Comparison of ENCODE assay signal across 1 cellular context in the genomic region with DNA sequence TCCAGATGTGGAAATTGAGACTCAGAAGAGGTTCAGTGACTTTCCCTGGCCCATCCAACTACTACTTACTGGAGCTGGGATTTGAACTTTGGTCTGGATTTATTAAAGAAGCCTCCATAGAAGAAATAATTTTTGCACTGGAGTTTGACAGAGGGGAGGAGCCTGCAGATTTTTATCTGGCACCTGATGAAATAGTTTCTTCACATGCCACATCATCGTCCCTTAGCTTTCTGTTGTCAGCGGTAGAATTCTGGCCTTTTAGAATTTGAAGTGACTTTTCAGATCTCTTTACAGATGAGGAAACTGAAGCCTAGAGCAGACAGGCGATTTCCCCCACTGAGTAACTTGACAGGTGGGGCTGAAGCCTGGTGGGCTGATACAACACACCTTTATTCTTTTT.
TF ChIP-seq lines count a peak whose summit lies in the region.

No MANE protein-coding gene starts in this region.

TF ChIP-seq in K562, 482 proteins besides CTCF, POLR2A, EP300 and RAD21 (continued from another document):
- TF ChIP-seq, protein P1, sequence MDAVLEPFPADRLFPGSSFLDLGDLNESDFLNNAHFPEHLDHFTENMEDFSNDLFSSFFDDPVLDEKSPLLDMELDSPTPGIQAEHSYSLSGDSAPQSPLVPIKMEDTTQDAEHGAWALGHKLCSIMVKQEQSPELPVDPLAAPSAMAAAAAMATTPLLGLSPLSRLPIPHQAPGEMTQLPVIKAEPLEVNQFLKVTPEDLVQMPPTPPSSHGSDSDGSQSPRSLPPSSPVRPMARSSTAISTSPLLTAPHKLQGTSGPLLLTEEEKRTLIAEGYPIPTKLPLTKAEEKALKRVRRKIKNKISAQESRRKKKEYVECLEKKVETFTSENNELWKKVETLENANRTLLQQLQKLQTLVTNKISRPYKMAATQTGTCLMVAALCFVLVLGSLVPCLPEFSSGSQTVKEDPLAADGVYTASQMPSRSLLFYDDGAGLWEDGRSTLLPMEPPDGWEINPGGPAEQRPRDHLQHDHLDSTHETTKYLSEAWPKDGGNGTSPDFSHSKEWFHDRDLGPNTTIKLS (IDR thresholded peaks at IDR 0.05; ENCODE audit: borderline replicate concordance, low read depth): peak; percentile 72; the same call in 1 of the 2 replicates
- TF ChIP-seq, protein P2, sequence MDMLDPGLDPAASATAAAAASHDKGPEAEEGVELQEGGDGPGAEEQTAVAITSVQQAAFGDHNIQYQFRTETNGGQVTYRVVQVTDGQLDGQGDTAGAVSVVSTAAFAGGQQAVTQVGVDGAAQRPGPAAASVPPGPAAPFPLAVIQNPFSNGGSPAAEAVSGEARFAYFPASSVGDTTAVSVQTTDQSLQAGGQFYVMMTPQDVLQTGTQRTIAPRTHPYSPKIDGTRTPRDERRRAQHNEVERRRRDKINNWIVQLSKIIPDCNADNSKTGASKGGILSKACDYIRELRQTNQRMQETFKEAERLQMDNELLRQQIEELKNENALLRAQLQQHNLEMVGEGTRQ (CRISPR knock-in tag; IDR thresholded peaks at IDR 0.05): no peak
- no peak for TF ChIP-seq ARID1B (IDR thresholded peaks at IDR 0.05)
- peak; percentile 16; the same call in 1 of the 2 replicates for TF ChIP-seq MYC (IDR thresholded peaks at IDR 0.05; ENCODE audit: low read depth, low read length)
- TF ChIP-seq MYC (CRISPR knock-in tag; IDR thresholded peaks at IDR 0.05; ENCODE audit: borderline replicate concordance, low read depth): no peak
- no peak for TF ChIP-seq PCBP2 (IDR thresholded peaks at IDR 0.05; ENCODE audit: low read depth, low read length, poor library complexity, severe bottlenecking)
- TF ChIP-seq NONO (IDR thresholded peaks at IDR 0.05; ENCODE audit: low read depth in 2 of 2, low read length in 1 of 2): no peak
- TF ChIP-seq CHCHD3 (CRISPR knock-in tag; IDR thresholded peaks at IDR 0.05): no peak
- TF ChIP-seq FOXP1 (CRISPR knock-in tag; IDR thresholded peaks at IDR 0.05): no peak
- TF ChIP-seq HOXB6 (CRISPR knock-in tag; IDR thresholded peaks at IDR 0.05; ENCODE audit: borderline replicate concordance): no peak
- no peak for TF ChIP-seq ZNF41 (CRISPR knock-in tag; conservative IDR thresholded peaks at IDR 0.05)
- TF ChIP-seq RCOR1 (IDR thresholded peaks at IDR 0.05; ENCODE audit: borderline replicate concordance in 1 of 2, low read depth in 2 of 2, low read length in 2 of 2): no peak
- no peak for TF ChIP-seq ZZZ3 (IDR thresholded peaks at IDR 0.05)
- no peak for TF ChIP-seq NFATC3 (IDR thresholded peaks at IDR 0.05)
- 0 out of 2 replicates have a peak, but pooled peaks have one; percentile 17 for TF ChIP-seq EP400 (IDR thresholded peaks at IDR 0.05)
- TF ChIP-seq ZNF695 (CRISPR knock-in tag; IDR thresholded peaks at IDR 0.05): no peak
- TF ChIP-seq ZFP36 (IDR thresholded peaks at IDR 0.05; ENCODE audit: low read depth, low read length, partially characterized antibody): no peak
- no peak for TF ChIP-seq U2AF1 (optimal IDR thresholded peaks at IDR 0.05; ENCODE audit: low read depth, low read length)
- TF ChIP-seq JUND (IDR thresholded peaks at IDR 0.05; ENCODE audit: borderline replicate concordance, low read depth, low read length): 0 out of 2 replicates have a peak, but pooled peaks have one; percentile 22
- TF ChIP-seq JUND (tag; IDR thresholded peaks at IDR 0.05; ENCODE audit: borderline replicate concordance, low read depth, low read length): no peak
- 0 out of 2 replicates have a peak, but pooled peaks have one; percentile 54 for TF ChIP-seq FOXJ2 (tag; IDR thresholded peaks at IDR 0.05)
- TF ChIP-seq, protein P3, sequence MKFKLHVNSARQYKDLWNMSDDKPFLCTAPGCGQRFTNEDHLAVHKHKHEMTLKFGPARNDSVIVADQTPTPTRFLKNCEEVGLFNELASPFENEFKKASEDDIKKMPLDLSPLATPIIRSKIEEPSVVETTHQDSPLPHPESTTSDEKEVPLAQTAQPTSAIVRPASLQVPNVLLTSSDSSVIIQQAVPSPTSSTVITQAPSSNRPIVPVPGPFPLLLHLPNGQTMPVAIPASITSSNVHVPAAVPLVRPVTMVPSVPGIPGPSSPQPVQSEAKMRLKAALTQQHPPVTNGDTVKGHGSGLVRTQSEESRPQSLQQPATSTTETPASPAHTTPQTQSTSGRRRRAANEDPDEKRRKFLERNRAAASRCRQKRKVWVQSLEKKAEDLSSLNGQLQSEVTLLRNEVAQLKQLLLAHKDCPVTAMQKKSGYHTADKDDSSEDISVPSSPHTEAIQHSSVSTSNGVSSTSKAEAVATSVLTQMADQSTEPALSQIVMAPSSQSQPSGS (CRISPR knock-in tag; IDR thresholded peaks at IDR 0.05): no peak
- TF ChIP-seq MCM2 (IDR thresholded peaks at IDR 0.05; ENCODE audit: low read depth): no peak
TF ChIP-seq in K562: peak in this region for 15.
